In the genomic region with DNA sequence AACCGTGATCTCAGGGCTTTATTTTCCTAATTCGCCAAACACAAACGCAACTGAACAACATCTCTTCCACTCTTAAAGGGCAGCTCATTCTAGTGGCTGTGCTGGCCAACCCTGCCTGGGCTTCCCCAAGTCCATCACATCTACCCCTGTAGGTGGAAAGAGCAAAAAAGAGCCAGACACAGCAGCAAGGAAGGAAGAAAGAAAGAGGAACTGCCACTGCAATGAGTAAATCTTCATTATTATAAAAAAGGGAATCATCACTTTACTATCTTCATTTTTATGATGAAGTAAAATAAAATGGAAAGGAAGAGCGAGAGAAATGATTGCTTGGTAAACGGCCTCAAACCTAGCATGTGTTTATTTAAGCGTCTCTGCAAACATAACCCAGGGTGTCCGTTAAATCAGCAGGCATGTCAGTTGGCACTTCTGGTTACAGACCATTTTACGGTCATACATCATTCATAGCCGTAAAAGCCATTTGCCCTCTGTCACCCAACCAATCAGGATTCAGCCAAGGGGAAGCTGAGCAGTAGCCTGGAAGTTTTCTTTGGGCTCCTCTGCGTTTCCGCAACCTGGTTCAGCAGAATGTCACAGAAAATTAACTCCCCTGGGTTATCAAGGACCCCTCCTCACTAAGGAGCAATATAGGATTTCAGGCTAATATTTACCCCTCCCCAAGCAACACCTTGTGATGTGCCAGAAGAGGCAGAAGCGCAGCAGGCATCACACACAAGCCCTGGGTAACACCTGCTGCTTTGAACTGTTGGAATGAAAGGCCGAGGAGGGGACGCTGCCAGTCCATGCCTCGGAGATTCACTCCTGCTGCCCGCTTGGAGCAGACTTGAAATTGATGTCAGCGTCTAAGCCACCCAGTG, we compare ENCODE assay signal across 13 cellular contexts.
DNase-seq lines count a peak whose midpoint lies in the region; ATAC-seq lines count a peak whose summit lies in the region.
"Had no signal": no experiment of that assay in that cellular context is flagged by ENCODE, and none has a peak within 500 bp of the region (broad histone marks: within the 10 kb centered on the region; RNA-seq: fewer than 3 reads in every experiment).

No MANE protein-coding gene starts in this region.

- ATAC-seq in activated CD4-positive, alpha-beta T cell treated with anti-CD3 and anti-CD28 coated beads for 36 hours = no peak
- ATAC-seq in HG03196 (IDR thresholded peaks at IDR 0.05; ENCODE audit: unreplicated experiment) = no peak
- ATAC-seq: gastrocnemius medialis had no signal

- H3K36me3 Mint-ChIP-seq in activated CD4-positive, alpha-beta T cell treated with anti-CD3 and anti-CD28 coated beads for 36 hours (ENCODE audit: low read depth) = no peaks in the 10 kb centered on the region

- no peaks in the 10 kb centered on the region for H3K9me3 ChIP-seq in endocrine pancreas (ENCODE audit: control insufficient read depth, low read length)
- H3K9me3 ChIP-seq: gastrocnemius medialis had no signal

- H3K4me3 ChIP-seq in endocrine pancreas (ENCODE audit: control insufficient read depth, insufficient read depth, low read length) = peak overlapping the region; percentile 71
- H3K4me3 ChIP-seq in H7 (ENCODE audit: insufficient read depth, low read depth, low read length) = no peak overlapping the region
- H3K4me3 ChIP-seq: gastrocnemius medialis had no signal

- CTCF ChIA-PET in activated CD4-positive, alpha-beta T cell treated with anti-CD3 and anti-CD28 coated beads for 36 hours (lab: Charles Lee) = no interaction called here

- H3K27me3 ChIP-seq in endocrine pancreas (ENCODE audit: control insufficient read depth, insufficient read depth, low read length) (no peaks in the 10 kb centered on the region), H7 (ENCODE audit: control insufficient read depth, insufficient read depth, low read length) (no peaks in the 10 kb centered on the region)
- H3K27me3 ChIP-seq: gastrocnemius medialis had no signal

- H3K4me1 ChIP-seq in endocrine pancreas (ENCODE audit: control insufficient read depth, insufficient read depth, low read length) = no peaks in the 10 kb centered on the region
- H3K4me1 ChIP-seq: gastrocnemius medialis had no signal

- peak; percentile 94 for DNase-seq in DMS153 treated with DMSO at 0.1 percent for 48 hours (lab: John Stamatoyannopoulos, UW; ENCODE audit: unreplicated experiment)
- DNase-seq in NCI-H1417 treated with DMSO at 0.1 percent for 48 hours (lab: John Stamatoyannopoulos, UW) = peak; percentile 88
- peak; percentile 99 for DNase-seq in NCI-H69 (lab: John Stamatoyannopoulos, UW)
- DNase-seq in activated CD4-positive, alpha-beta T cell treated with anti-CD3 and anti-CD28 coated beads for 36 hours = no peak
- DNase-seq in dedifferentiated amniotic fluid mesenchymal stem cell (ENCODE audit: extremely low spot score) = no peak
- DNase-seq in H7 = no peak
- DNase-seq: activated CD4-positive, CD25-positive, alpha-beta regulatory T cell; activated gamma-delta T cell; aorta; gastrocnemius medialis; NCI-H82 had no signal

- H3K27ac Mint-ChIP-seq in activated CD4-positive, alpha-beta T cell treated with anti-CD3 and anti-CD28 coated beads for 36 hours = no peak overlapping the region

- intact Hi-C loops in activated CD4-positive, alpha-beta T cell treated with anti-CD3 and anti-CD28 coated beads for 36 hours (cut with DNase I, micrococcal nuclease) = no loop called here

- H3K4me3 Mint-ChIP-seq in activated CD4-positive, alpha-beta T cell treated with anti-CD3 and anti-CD28 coated beads for 36 hours = no peak overlapping the region

- POLR2A ChIA-PET in activated CD4-positive, alpha-beta T cell treated with anti-CD3 and anti-CD28 coated beads for 36 hours (lab: Charles Lee) = no interaction called here

- H3K27me3 Mint-ChIP-seq in activated CD4-positive, alpha-beta T cell treated with anti-CD3 and anti-CD28 coated beads for 36 hours = peaks cover 4% of the 10 kb centered on the region

- H3K36me3 ChIP-seq in endocrine pancreas (ENCODE audit: control insufficient read depth, insufficient read depth, low read length) (no peaks in the 10 kb centered on the region), H7 (replicated peaks; ENCODE audit: control insufficient read depth, insufficient read depth, low read length) (no peaks in the 10 kb centered on the region)
- H3K36me3 ChIP-seq: gastrocnemius medialis had no signal

- H3K4me1 Mint-ChIP-seq in activated CD4-positive, alpha-beta T cell treated with anti-CD3 and anti-CD28 coated beads for 36 hours = no peaks in the 10 kb centered on the region

- H3K9me3 Mint-ChIP-seq in activated CD4-positive, alpha-beta T cell treated with anti-CD3 and anti-CD28 coated beads for 36 hours (ENCODE audit: low read depth) = no peaks in the 10 kb centered on the region

- H3K9ac ChIP-seq in endocrine pancreas (ENCODE audit: control insufficient read depth, insufficient read depth, low read length) = no peak overlapping the region

Comparison
In these comparisons a context has a peak if more than half of its experiments do, and no peak if none do; other contexts are left out.
1. DNase-seq: peak in DMS153 treated with DMSO at 0.1 percent for 48 hours (single experiment), NCI-H1417 treated with DMSO at 0.1 percent for 48 hours (single experiment) and NCI-H69 (single experiment); none in activated CD4-positive, alpha-beta T cell treated with anti-CD3 and anti-CD28 coated beads for 36 hours (single experiment), dedifferentiated amniotic fluid mesenchymal stem cell (single experiment) and H7 (single experiment).